Comparison of ENCODE assay signal across 16 cellular contexts in genomic region chr5:135393229-135393628, GRCh38. TPM values are rescaled to one million over a fixed set of nuclear protein-coding genes. Genes with fewer than 3 reads are reported as not detected.
DNase-seq lines count a peak whose midpoint lies in the region; ATAC-seq and TF ChIP-seq lines count a peak whose summit lies in the region.
"Had no signal": no experiment of that assay in that cellular context is flagged by ENCODE, and none has a peak within 500 bp of the region (broad histone marks: within the 10 kb centered on the region; RNA-seq: fewer than 3 reads in every experiment).

No MANE protein-coding gene starts in this region.

- H3K27me3 Mint-ChIP-seq in activated CD4-positive, alpha-beta T cell treated with anti-CD3 and anti-CD28 coated beads, Interleukin-2, amount 10 ng/mL, durations not matched to agents 24 days and 14 days = no peaks in the 10 kb centered on the region
- no peaks in the 10 kb centered on the region for H3K27me3 Mint-ChIP-seq in activated CD4-positive, alpha-beta T cell treated with anti-CD3 and anti-CD28 coated beads, Interleukin-2, amount 10 ng/mL, durations not matched to agents 7 days and 5 days
- H3K27me3 Mint-ChIP-seq: type B pancreatic cell had no signal

- H3K4me3 Mint-ChIP-seq in activated CD4-positive, alpha-beta T cell treated with anti-CD3 and anti-CD28 coated beads, Interleukin-2, amount 10 ng/mL, durations not matched to agents 24 days and 14 days = no peak overlapping the region
- no peak overlapping the region for H3K4me3 Mint-ChIP-seq in activated CD4-positive, alpha-beta T cell treated with anti-CD3 and anti-CD28 coated beads, Interleukin-2, amount 10 ng/mL, durations not matched to agents 7 days and 5 days
- H3K4me3 Mint-ChIP-seq: nephron, type B pancreatic cell had no signal

- TF ChIP-seq CTCF in spleen (IDR thresholded peaks at IDR 0.05 in 8 of 11, conservative IDR thresholded peaks at IDR 0.05 in 3 of 11) = peak in 1 of 11 experiments; percentile 13

- 27 to 50% (median 42%) methylated on average over 1 of the region's 1 CpG for WGBS in spleen, 5 donors

- H3K4me1 ChIP-seq in spleen = peaks cover 40 to 100% (median 94%) of the 10 kb centered on the region in 6 donors

- H3K27me3 ChIP-seq in spleen (replicated peaks in 1 of 7) = no peaks in the 10 kb centered on the region

- intact Hi-C loops in activated CD4-positive, alpha-beta T cell treated with anti-CD3 and anti-CD28 coated beads, Interleukin-2, amount 10 ng/mL, durations not matched to agents 24 days and 14 days (cut with micrococcal nuclease) = no loop called here
- intact Hi-C loops in spleen (cut with DNase I; ENCODE audit: low total_unique reads) = no loop called here

- H3K27ac Mint-ChIP-seq in activated CD4-positive, alpha-beta T cell treated with anti-CD3 and anti-CD28 coated beads, Interleukin-2, amount 10 ng/mL, durations not matched to agents 24 days and 14 days = peak overlapping the region; percentile 44
- no peak overlapping the region for H3K27ac Mint-ChIP-seq in activated CD4-positive, alpha-beta T cell treated with anti-CD3 and anti-CD28 coated beads, Interleukin-2, amount 10 ng/mL, durations not matched to agents 7 days and 5 days
- H3K27ac Mint-ChIP-seq: nephron, type B pancreatic cell had no signal

- H3K27ac ChIP-seq in spleen = peak overlapping the region; percentile 28 to 95 (median 76)
- H3K27ac ChIP-seq: PC-9 had no signal

- H3K4me3 ChIP-seq in spleen = peak overlapping the region in 1 of 8 donors; percentile 43
- H3K4me3 ChIP-seq: PC-9, skin epidermis had no signal

- peaks cover 76% of the 10 kb centered on the region for H3K4me1 Mint-ChIP-seq in activated CD4-positive, alpha-beta T cell treated with anti-CD3 and anti-CD28 coated beads, Interleukin-2, amount 10 ng/mL, durations not matched to agents 24 days and 14 days
- peaks cover 80% of the 10 kb centered on the region for H3K4me1 Mint-ChIP-seq in activated CD4-positive, alpha-beta T cell treated with anti-CD3 and anti-CD28 coated beads, Interleukin-2, amount 10 ng/mL, durations not matched to agents 7 days and 5 days

- H3K9me3 Mint-ChIP-seq in activated CD4-positive, alpha-beta T cell treated with anti-CD3 and anti-CD28 coated beads, Interleukin-2, amount 10 ng/mL, durations not matched to agents 24 days and 14 days = no peaks in the 10 kb centered on the region
- H3K9me3 Mint-ChIP-seq in activated CD4-positive, alpha-beta T cell treated with anti-CD3 and anti-CD28 coated beads, Interleukin-2, amount 10 ng/mL, durations not matched to agents 7 days and 5 days = no peaks in the 10 kb centered on the region
- H3K9me3 Mint-ChIP-seq: nephron, type B pancreatic cell had no signal

- peak; percentile 50 for ATAC-seq in left lobe of liver

- no peaks in the 10 kb centered on the region for H3K9me3 ChIP-seq in spleen

- TF ChIP-seq POLR2A in spleen (IDR thresholded peaks at IDR 0.05) = peak in 1 of 3 donors; percentile 22

- CTCF ChIA-PET in activated CD4-positive, alpha-beta T cell treated with anti-CD3 and anti-CD28 coated beads, Interleukin-2, amount 10 ng/mL, durations not matched to agents 7 days and 5 days (lab: Charles Lee) = interaction anchor here (3.7 kb wide), 1 partner anchor 16 kb away, joined by 12 read pairs; no protein-coding TSS in a partner anchor

- peaks cover 48% of the 10 kb centered on the region for H3K36me3 Mint-ChIP-seq in activated CD4-positive, alpha-beta T cell treated with anti-CD3 and anti-CD28 coated beads, Interleukin-2, amount 10 ng/mL, durations not matched to agents 24 days and 14 days (ENCODE audit: low read depth)
- peaks cover 50% of the 10 kb centered on the region for H3K36me3 Mint-ChIP-seq in activated CD4-positive, alpha-beta T cell treated with anti-CD3 and anti-CD28 coated beads, Interleukin-2, amount 10 ng/mL, durations not matched to agents 7 days and 5 days (ENCODE audit: low read depth)

- POLR2A ChIA-PET in activated CD4-positive, alpha-beta T cell treated with anti-CD3 and anti-CD28 coated beads, Interleukin-2, amount 10 ng/mL, durations not matched to agents 7 days and 5 days (lab: Charles Lee) = no interaction called here

- H3K36me3 ChIP-seq in spleen = peaks cover 0 to 53% (median 11%) of the 10 kb centered on the region in 6 donors

- no peak for DNase-seq in activated CD4-positive, alpha-beta T cell treated with anti-CD3 and anti-CD28 coated beads, Interleukin-2, amount 10 ng/mL, durations not matched to agents 24 days and 14 days
- no peak for DNase-seq in activated CD4-positive, alpha-beta T cell treated with anti-CD3 and anti-CD28 coated beads, Interleukin-2, amount 10 ng/mL, durations not matched to agents 7 days and 5 days
- DNase-seq in SIG-M5 treated with dmso at 0.1 percent for 504 hours (lab: John Stamatoyannopoulos, UW; ENCODE audit: unreplicated experiment) = peak; percentile 90
- DNase-seq in left lobe of liver (ENCODE audit: low spot score) = no peak
- DNase-seq in spleen = no peak
- DNase-seq in stimulated activated CD4-positive, alpha-beta T cell treated with anti-CD3 and anti-CD28 coated beads, Interleukin-1b, Interleukin-23, amount 100 ng/mL, for 48 hours = no peak
- DNase-seq in HCEC 1CT = no peak
- DNase-seq in HPDE6-E6E7 (ENCODE audit: extremely low spot score) = no peak
- DNase-seq: dermis blood vessel endothelial cell, NCI-H2171, PC-9 had no signal

RNA-seq across cellular contexts. Expression of gene MACROH2A1, which starts 5.8 kb away (rescaled TPM):
- 282 and 289 TPM in 2 replicates for total RNA-seq in activated CD4-positive, alpha-beta T cell treated with anti-CD3 and anti-CD28 coated beads, Interleukin-2, amount 10 ng/mL, durations not matched to agents 24 days and 14 days
- 100 to 1,000 TPM; 287 to 297 TPM for total RNA-seq in activated CD4-positive, alpha-beta T cell treated with anti-CD3 and anti-CD28 coated beads, Interleukin-2, amount 10 ng/mL, durations not matched to agents 7 days and 5 days
- total RNA-seq in left lobe of liver = 42.9 TPM
- 100 to 1,000 TPM; 139 to 288 (median 210) TPM for total RNA-seq in spleen
- 100 to 1,000 TPM in 2 of 3 donors, 10 to 100 TPM in 1; 88.1 to 139 (median 113) TPM for polyA plus RNA-seq in spleen

RNA-seq across cellular contexts. Expression of gene DCANP1, which starts 53.9 kb away (rescaled TPM):
- not detected in 2 replicates for total RNA-seq in activated CD4-positive, alpha-beta T cell treated with anti-CD3 and anti-CD28 coated beads, Interleukin-2, amount 10 ng/mL, durations not matched to agents 24 days and 14 days
- not detected for total RNA-seq in activated CD4-positive, alpha-beta T cell treated with anti-CD3 and anti-CD28 coated beads, Interleukin-2, amount 10 ng/mL, durations not matched to agents 7 days and 5 days
- total RNA-seq in left lobe of liver = not detected
- total RNA-seq in spleen = 1 to 10 TPM in 2 of 7 donors, under 1 TPM in 5; 0.29 to 1.2 (median 0.70) TPM
- polyA plus RNA-seq in spleen = 1 to 10 TPM in 1 of 3 donors, under 1 TPM in 2; 0.23 to 2.4 (median 0.96) TPM
- total RNA-seq: A172, dermis blood vessel endothelial cell, fibroblast of villous mesenchyme, PC-9 had no signal

RNA-seq across cellular contexts. Expression of gene TIFAB, which starts 58.9 kb away (rescaled TPM):
- not detected in 2 replicates for total RNA-seq in activated CD4-positive, alpha-beta T cell treated with anti-CD3 and anti-CD28 coated beads, Interleukin-2, amount 10 ng/mL, durations not matched to agents 24 days and 14 days
- not detected for total RNA-seq in activated CD4-positive, alpha-beta T cell treated with anti-CD3 and anti-CD28 coated beads, Interleukin-2, amount 10 ng/mL, durations not matched to agents 7 days and 5 days
- total RNA-seq in left lobe of liver (not detected), spleen (1 to 10 TPM in 4 of 7 donors, under 1 TPM in 3; 0.37 to 4.0 (median 1.8) TPM)
- polyA plus RNA-seq in spleen = 1 to 10 TPM in 1 of 3 donors, under 1 TPM in 2; 0.48 to 1.4 (median 0.74) TPM
- total RNA-seq: A172, dermis blood vessel endothelial cell, fibroblast of villous mesenchyme, PC-9 had no signal
